Comparison of ENCODE assay signal across 24 cellular contexts in genomic region chr1:244021427-244021826, GRCh38. TPM values are rescaled to one million over a fixed set of nuclear protein-coding genes. Genes with fewer than 3 reads are reported as not detected.
DNase-seq lines count a peak whose midpoint lies in the region; ATAC-seq, FAIRE-seq and TF ChIP-seq lines count a peak whose summit lies in the region.
"Had no signal": no experiment of that assay in that cellular context is flagged by ENCODE, and none has a peak within 500 bp of the region (broad histone marks: within the 10 kb centered on the region; RNA-seq: fewer than 3 reads in every experiment).

No MANE protein-coding gene starts in this region.

- H3K14ac ChIP-seq in H1 (ENCODE audit: insufficient read length): no peak overlapping the region

- H3K9ac ChIP-seq in HUES48 (ENCODE audit: low read depth, low read length): no peak overlapping the region
- no peak overlapping the region for H3K9ac ChIP-seq in H1 (replicated peaks in 1 of 4; ENCODE audit: extremely low read depth in 1 of 4, low read depth in 3 of 4, low read length in 3 of 4)
- H3K9ac ChIP-seq in HepG2 (ENCODE audit: insufficient read depth, low read depth, low read length): no peak overlapping the region
- H3K9ac ChIP-seq: BLaER1 treated with 17β-estradiol and CSF1 and Interleukin-3, amounts not matched to agents 10 nM and 100 nM had no signal

- DNase-seq in A673 (ENCODE audit: low spot score): peak; percentile 14
- DNase-seq in H1 (ENCODE audit: low read depth in 1 of 2, low spot score in 2 of 2): no peak
- no peak for DNase-seq in pancreas
- no peak for DNase-seq in head of caudate nucleus
- DNase-seq in HepG2 (ENCODE audit: low spot score): no peak
- DNase-seq: CD4-positive, alpha-beta memory T cell; DMS153; GOT3; MG63; NCI-H1417; NCI-H1930; NCI-H510A; NCI-H748 treated with DMSO at 0.1 percent for 48 hours; SHP77 treated with DMSO at 0.1 percent for 48 hours had no signal

- H2BK15ac ChIP-seq in H1 (ENCODE audit: low read length): no peak overlapping the region

- H4K5ac ChIP-seq in H1 (ENCODE audit: insufficient read length, low read depth, low read length): peak overlapping the region; percentile 36

- peak overlapping the region; percentile 92 for H3K18ac ChIP-seq in H1 (ENCODE audit: extremely low read depth, low read length)

- H3K27ac ChIP-seq in A673 (ENCODE audit: low read depth, low read length, poor library complexity, severe bottlenecking) (no peak overlapping the region), HUES48 (ENCODE audit: low read depth, low read length) (peak overlapping the region; percentile 17), H1 (ENCODE audit: low read depth, low read length) (0 out of 2 replicates have a peak overlapping the region, but pooled peaks have one; percentile 16), pancreas (no peak overlapping the region), HepG2 (ENCODE audit: extremely low read length, insufficient read depth, low read length) (no peak overlapping the region)
- H3K27ac ChIP-seq: 22Rv1; BLaER1 treated with 17β-estradiol and CSF1 and Interleukin-3, amounts not matched to agents 10 nM and 100 nM; RWPE1 had no signal

- no peak overlapping the region for H3K56ac ChIP-seq in H1 (replicated peaks; ENCODE audit: insufficient read length, low read depth, low read length)

- H3K9me3 ChIP-seq in A673 (ENCODE audit: low read depth, low read length, poor library complexity, severe bottlenecking): no peaks in the 10 kb centered on the region
- H3K9me3 ChIP-seq in HUES48 (ENCODE audit: control insufficient read depth, insufficient read depth, low read length): no peaks in the 10 kb centered on the region
- H3K9me3 ChIP-seq in H1 (ENCODE audit: insufficient read depth in 2 of 2, low read depth in 1 of 2, low read length in 1 of 2): no peaks in the 10 kb centered on the region
- H3K9me3 ChIP-seq in neuron (ENCODE audit: low read length): no peaks in the 10 kb centered on the region
- no peaks in the 10 kb centered on the region for H3K9me3 ChIP-seq in pancreas
- no peaks in the 10 kb centered on the region for H3K9me3 ChIP-seq in HepG2 (ENCODE audit: low read length)
- H3K9me3 ChIP-seq: BLaER1 treated with 17β-estradiol and CSF1 and Interleukin-3, amounts not matched to agents 10 nM and 100 nM had no signal

- H4K8ac ChIP-seq in H1 (ENCODE audit: extremely low read depth, insufficient read depth, low read length): no peak overlapping the region

- H2BK12ac ChIP-seq in H1 (ENCODE audit: low read depth, low read length): peak overlapping the region; percentile 94

- H2AFZ ChIP-seq in H1 (ENCODE audit: low read length): peak overlapping the region; percentile 30; the same call in 1 of the 2 replicates
- peak overlapping the region; percentile 31 for H2AFZ ChIP-seq in neuron (ENCODE audit: low read depth, low read length)
- no peak overlapping the region for H2AFZ ChIP-seq in HepG2 (ENCODE audit: low read length)

- in situ Hi-C loops in HepG2 (cut with HindIII; ENCODE audit: extremely low pct_ligation_motif_present, low pct_unique_long_range_greater_than_20kb): no loop called here

- ATAC-seq in pancreas (no peak), HG03565 (IDR thresholded peaks at IDR 0.05; ENCODE audit: unreplicated experiment) (no peak), HepG2 (no peak)
- ATAC-seq: SK-N-SH treated with all-trans-retinoic acid at 6 μM for 48 hours had no signal

- H4K20me1 ChIP-seq in H1 (replicated peaks in 1 of 2; ENCODE audit: control insufficient read depth in 1 of 2, insufficient read depth in 2 of 2, low read length in 2 of 2) (no peaks in the 10 kb centered on the region), HepG2 (ENCODE audit: insufficient read depth, low read length) (no peaks in the 10 kb centered on the region)
- H4K20me1 ChIP-seq: BLaER1 treated with 17β-estradiol and CSF1 and Interleukin-3, amounts not matched to agents 10 nM and 100 nM had no signal

- H3K23ac ChIP-seq in H1 (ENCODE audit: insufficient read length): no peak overlapping the region

- CTCF ChIA-PET in A673 (lab: Charles Lee): no interaction called here
- CTCF ChIA-PET in H1 (lab: Charles Lee; ENCODE audit: partially characterized antibody): interaction anchor here (1.0 to 1.5 kb wide), 2 partner anchors 59 to 93 kb away, joined by 3 read pairs; no protein-coding TSS in a partner anchor
- CTCF ChIA-PET in HepG2 (lab: Yijun Ruan, JAX; ENCODE audit: low intra/inter-chr PET ratio, low total read pairs): no interaction called here

- no peak for FAIRE-seq in H1 (lab: Jason Lieb, UNC)
- no peak for FAIRE-seq in pancreas (lab: Jason Lieb, UNC)
- no peak for FAIRE-seq in HepG2 (lab: Jason Lieb, UNC)
- FAIRE-seq: G401.6, GM12892, GM18507 had no signal

- H4K91ac ChIP-seq in H1 (replicated peaks; ENCODE audit: insufficient read length, low read length): peak overlapping the region; percentile 15

- no TSS peak for BruUV-seq in A673 (replicated peaks; lab: Mats Ljungman, UMichigan)
- BruUV-seq in HepG2 (replicated peaks; lab: Mats Ljungman, UMichigan): no TSS peak

- H3K4me3 ChIP-seq in A673 (ENCODE audit: low read depth, low read length, poor library complexity, severe bottlenecking): no peak overlapping the region
- no peak overlapping the region for H3K4me3 ChIP-seq in HUES48 (ENCODE audit: low read depth, low read length)
- no peak overlapping the region; a peak in 1 of 8 replicates for H3K4me3 ChIP-seq in H1 (ENCODE audit: extremely low read depth in 1 of 4, insufficient read depth in 2 of 4, low read depth in 3 of 4, low read length in 4 of 4)
- H3K4me3 ChIP-seq in neuron (ENCODE audit: low read length): no peak overlapping the region
- H3K4me3 ChIP-seq in pancreas: no peak overlapping the region
- H3K4me3 ChIP-seq in HepG2 (replicated peaks in 1 of 3; ENCODE audit: insufficient read depth in 1 of 3, low read depth in 2 of 3, low read length in 3 of 3): no peak overlapping the region
- H3K4me3 ChIP-seq: BLaER1 treated with 17β-estradiol and CSF1 and Interleukin-3, amounts not matched to agents 10 nM and 100 nM; MG63 had no signal

- H3K79me1 ChIP-seq in H1 (ENCODE audit: low read depth, low read length): no peaks in the 10 kb centered on the region

- H3K27me3 ChIP-seq in A673 (replicated peaks; ENCODE audit: insufficient read depth, low read depth, low read length, poor library complexity) (no peaks in the 10 kb centered on the region), HUES48 (ENCODE audit: control insufficient read depth, insufficient read depth, low read length) (no peaks in the 10 kb centered on the region), H1 (replicated peaks in 1 of 4; ENCODE audit: control insufficient read depth in 3 of 4, extremely low read depth in 1 of 4, insufficient read depth in 3 of 4, low read length in 3 of 4) (no peaks in the 10 kb centered on the region), neuron (ENCODE audit: insufficient read depth, low read length) (no peaks in the 10 kb centered on the region), pancreas (no peaks in the 10 kb centered on the region), HepG2 (ENCODE audit: control insufficient read depth in 1 of 2, insufficient read depth in 2 of 2, low read length in 2 of 2) (peaks cover 0 to 32% of the 10 kb centered on the region in 2 experiments; a peak in 4 of 5 replicates)
- H3K27me3 ChIP-seq: BLaER1 treated with 17β-estradiol and CSF1 and Interleukin-3, amounts not matched to agents 10 nM and 100 nM had no signal

- H3K79me2 ChIP-seq in H1 (ENCODE audit: control insufficient read depth in 1 of 2, insufficient read depth in 2 of 2, low read length in 2 of 2) (no peaks in the 10 kb centered on the region), HepG2 (ENCODE audit: insufficient read depth, low read length) (no peaks in the 10 kb centered on the region)

- peak overlapping the region; percentile 63; the same call in 1 of the 2 replicates for H2BK5ac ChIP-seq in H1 (ENCODE audit: low read depth, low read length)

- POLR2A ChIA-PET in A673 (lab: Charles Lee; ENCODE audit: low non-redundant PET): no interaction called here
- POLR2A ChIA-PET in H1 (lab: Charles Lee; ENCODE audit: partially characterized antibody): no interaction called here
- POLR2A ChIA-PET in HepG2 (lab: Yijun Ruan, JAX): no interaction called here

- WGBS in H1 (ENCODE audit: extremely low coverage in 1 of 2, insufficient coverage in 1 of 2, insufficient read length in 1 of 2, insufficient replicate concordance in 2 of 2, low coverage in 1 of 2, low lambda C conversion rate in 2 of 2, missing lambda C conversion rate in 1 of 2), 2 experiments: 53% methylated on average over 1 of the region's 1 CpG; no CpG with 5 or more reads in 1 of the 2 experiments
- WGBS in pancreas, 2 donors: 95 to 100% methylated on average over 1 of the region's 1 CpG
- WGBS in HepG2 (ENCODE audit: low lambda C conversion rate): 10% methylated on average over 1 of the region's 1 CpG

- H3K23me2 ChIP-seq in H1 (ENCODE audit: low read depth, low read length): no peaks in the 10 kb centered on the region

- peak overlapping the region; percentile 9 for H3K4ac ChIP-seq in H1 (replicated peaks; ENCODE audit: insufficient read length, low read depth, low read length)

- TF ChIP-seq POLR2A in H1 (IDR thresholded peaks at IDR 0.05; ENCODE audit: control extremely low read depth in 1 of 2, low read depth in 2 of 2, low read length in 2 of 2) (no peak), HepG2 (IDR thresholded peaks at IDR 0.05; ENCODE audit: insufficient read depth in 1 of 2, low read depth in 2 of 2, low read length in 2 of 2) (no peak)

- H3K36me3 ChIP-seq in A673 (ENCODE audit: insufficient read depth, low read length, poor library complexity, severe bottlenecking) (no peaks in the 10 kb centered on the region), HUES48 (ENCODE audit: control insufficient read depth, insufficient read depth, low read length) (no peaks in the 10 kb centered on the region), H1 (ENCODE audit: control insufficient read depth in 2 of 4, insufficient read depth in 4 of 4, low read length in 3 of 4) (no peaks in the 10 kb centered on the region), neuron (ENCODE audit: insufficient read depth, low read length) (no peaks in the 10 kb centered on the region), pancreas (no peaks in the 10 kb centered on the region), HepG2 (replicated peaks in 1 of 2; ENCODE audit: control insufficient read depth in 1 of 2, insufficient read depth in 2 of 2, low read length in 2 of 2) (no peaks in the 10 kb centered on the region)
- H3K36me3 ChIP-seq: BLaER1 treated with 17β-estradiol and CSF1 and Interleukin-3, amounts not matched to agents 10 nM and 100 nM; MG63 had no signal

- TF ChIP-seq EP300 in H1 (IDR thresholded peaks at IDR 0.05; ENCODE audit: borderline replicate concordance in 1 of 2, low read depth in 2 of 2, low read length in 2 of 2) (no peak), HepG2 (IDR thresholded peaks at IDR 0.05; ENCODE audit: low read depth in 2 of 2, low read length in 2 of 2) (no peak), HepG2 (CRISPR knock-in tag; IDR thresholded peaks at IDR 0.05; ENCODE audit: borderline replicate concordance) (no peak)

- intact Hi-C loops in A673 (cut with micrococcal nuclease; ENCODE audit: unreplicated experiment) (no loop called here), pancreas (cut with DNase I) (no loop called here), head of caudate nucleus (cut with DNase I) (no loop called here), HepG2 (cut with micrococcal nuclease; ENCODE audit: unreplicated experiment) (no loop called here)

- 0 out of 2 replicates have a peak overlapping the region, but pooled peaks have one; percentile 15 for H2AK5ac ChIP-seq in H1 (ENCODE audit: low read depth, low read length)

- H3K4me1 ChIP-seq in A673 (ENCODE audit: insufficient read depth, low read length, poor library complexity, severe bottlenecking): no peaks in the 10 kb centered on the region
- peaks cover 14% of the 10 kb centered on the region; the same call in 1 of the 2 replicates for H3K4me1 ChIP-seq in HUES48 (ENCODE audit: control insufficient read depth, insufficient read depth, low read length)
- peaks cover 0 to 11% (median 3%) of the 10 kb centered on the region in 4 experiments; a peak in 5 of 7 replicates for H3K4me1 ChIP-seq in H1 (replicated peaks in 1 of 4; ENCODE audit: control insufficient read depth in 3 of 4, insufficient read depth in 4 of 4, low read length in 3 of 4)
- peaks cover 8% of the 10 kb centered on the region for H3K4me1 ChIP-seq in neuron (ENCODE audit: insufficient read depth, low read length)
- H3K4me1 ChIP-seq in pancreas: no peaks in the 10 kb centered on the region
- peaks cover 8% of the 10 kb centered on the region for H3K4me1 ChIP-seq in HepG2 (ENCODE audit: insufficient read depth, low read length)
- H3K4me1 ChIP-seq: BLaER1 treated with 17β-estradiol and CSF1 and Interleukin-3, amounts not matched to agents 10 nM and 100 nM had no signal

- TF ChIP-seq CTCF in A673 (conservative IDR thresholded peaks at IDR 0.05; ENCODE audit: low read depth, low read length) (no peak), H1 (IDR thresholded peaks at IDR 0.05; ENCODE audit: control extremely low read depth in 1 of 3, insufficient read depth in 1 of 3, low read depth in 1 of 3, low read length in 3 of 3) (no peak), pancreas (IDR thresholded peaks at IDR 0.05) (no peak), HepG2 (CRISPR knock-in tag; IDR thresholded peaks at IDR 0.05) (no peak)

- no peak for TF ChIP-seq RAD21 in H1 (IDR thresholded peaks at IDR 0.05 in 1 of 2, conservative IDR thresholded peaks at IDR 0.05 in 1 of 2; ENCODE audit: low read depth in 2 of 2, low read length in 2 of 2)
- TF ChIP-seq RAD21 in HepG2 (CRISPR knock-in tag; IDR thresholded peaks at IDR 0.05): no peak

- peak overlapping the region; percentile 52 for H2BK120ac ChIP-seq in H1 (replicated peaks; ENCODE audit: low read depth, low read length)

- peak overlapping the region; percentile 96; the same call in 1 of the 2 replicates for H2BK20ac ChIP-seq in H1 (ENCODE audit: low read length)

- H3K4me2 ChIP-seq in H1 (ENCODE audit: insufficient read depth in 1 of 2, low read depth in 2 of 2, low read length in 2 of 2) (0 out of 4 replicates have a peak overlapping the region, but pooled peaks of 1 of the 2 experiments have one; percentile 1), HepG2 (ENCODE audit: low read depth, low read length) (no peak overlapping the region)
- H3K4me2 ChIP-seq: BLaER1 treated with 17β-estradiol and CSF1 and Interleukin-3, amounts not matched to agents 10 nM and 100 nM had no signal

RNA-seq across cellular contexts. Expression of gene ZBTB18, which starts 29.7 kb away (rescaled TPM):
- total RNA-seq in A673 (2021) (15.2 and 15.5 TPM in 2 replicates), pancreas (10 to 100 TPM; 13.7 to 18.5 (median 15.1) TPM), HepG2 (2016; rRNA removed; fragmentation: Illumina TruSeq; extraction: Trizol) (3.1 TPM in 2 replicates)
- 14.0 and 14.4 TPM in 2 replicates for total RNA-seq in H1 (2021; fragmentation: NEBNext Ultra II Directional; extraction: Animal tissue kit (Norgen Biotek cat#: 25700))
- polyA plus RNA-seq in H1 (2011; rRNA removed) (8.2 and 8.5 TPM in 2 replicates), pancreas (10 to 100 TPM; 12.8 to 14.5 TPM), HepG2 (2011; rRNA removed) (4.3 and 4.4 TPM in 2 replicates)
- 8.6 TPM for polyA plus RNA-seq in H1 (2011; cell fraction: cytosol; rRNA removed)
- polyA plus RNA-seq in H1 (2011; cell fraction: nucleus; rRNA removed): 17.3 TPM
- polyA plus RNA-seq in H1 (2012, experiment 1 of 2): 7.3 to 9.6 TPM (median 8.3 TPM) in 4 replicates
- 2.0 TPM for polyA plus RNA-seq in H1 (2012, experiment 2 of 2)
- 7.5 TPM for polyA plus RNA-seq in H1 (2013, experiment 1 of 2)
- 7.2 TPM for polyA plus RNA-seq in H1 (2013, experiment 2 of 2)
- polyA minus RNA-seq in H1 (2011; rRNA and poly(A)+ RNA removed): 14.2 and 15.0 TPM in 2 replicates
- 11.5 TPM for polyA minus RNA-seq in H1 (2011; cell fraction: cytosol; rRNA and poly(A)+ RNA removed)
- polyA minus RNA-seq in H1 (2011; cell fraction: nucleus; rRNA and poly(A)+ RNA removed): 8.1 TPM
- total RNA-seq in HepG2 (2016; cell fraction: cytosol; rRNA removed; fragmentation: Illumina TruSeq; extraction: Trizol; ENCODE audit: low read depth): 0.44 and 0.51 TPM in 2 replicates
- total RNA-seq in HepG2 (2016; cell fraction: insoluble cytoplasmic fraction; rRNA removed; fragmentation: Illumina TruSeq; extraction: Trizol): 2.8 and 3.3 TPM in 2 replicates
- total RNA-seq in HepG2 (2016; cell fraction: membrane; rRNA removed; fragmentation: Illumina TruSeq; extraction: Trizol): 2.2 and 2.5 TPM in 2 replicates
- total RNA-seq in HepG2 (2016; cell fraction: nucleus; rRNA removed; fragmentation: Illumina TruSeq; extraction: Trizol): 2.1 and 2.7 TPM in 2 replicates
- polyA plus RNA-seq in HepG2 (2011; cell fraction: cytosol; rRNA removed): 2.7 TPM in 2 replicates
- 8.0 and 9.0 TPM in 2 replicates for polyA plus RNA-seq in HepG2 (2011; cell fraction: nucleus; rRNA removed)
- 3.9 and 4.1 TPM in 2 replicates for polyA plus RNA-seq in HepG2 (2012)
- 0.16 and 0.23 TPM in 2 replicates for polyA plus RNA-seq in HepG2 (2016; cell fraction: cytosol; fragmentation: Illumina TruSeq; extraction: Trizol; ENCODE audit: low read depth)
- polyA plus RNA-seq in HepG2 (2016; cell fraction: insoluble cytoplasmic fraction; fragmentation: Illumina TruSeq; extraction: Trizol; ENCODE audit: low read depth): 2.4 and 3.0 TPM in 2 replicates
- 1.1 and 1.4 TPM in 2 replicates for polyA plus RNA-seq in HepG2 (2016; cell fraction: membrane; fragmentation: Illumina TruSeq; extraction: Trizol; ENCODE audit: low read depth)
- 6.3 and 6.5 TPM in 2 replicates for polyA plus RNA-seq in HepG2 (2016; cell fraction: nucleus; fragmentation: Illumina TruSeq; extraction: Trizol; ENCODE audit: insufficient read depth, low read depth)
- polyA minus RNA-seq in HepG2 (2011; rRNA and poly(A)+ RNA removed; ENCODE audit: low replicate concordance): 2.7 and 7.5 TPM in 2 replicates
- 3.6 and 4.1 TPM in 2 replicates for polyA minus RNA-seq in HepG2 (2011; cell fraction: cytosol; rRNA and poly(A)+ RNA removed)
- polyA minus RNA-seq in HepG2 (2011; cell fraction: nucleus; rRNA and poly(A)+ RNA removed): 4.1 and 4.2 TPM in 2 replicates

Comparison
In these comparisons a context has a peak if more than half of its experiments do, and no peak if none do; other contexts are left out.
1. H3K27ac ChIP-seq: peak in HUES48 (single experiment) and H1 (single experiment); none in A673 (single experiment), pancreas (0 of 4) and HepG2 (single experiment).